ENCODE assay signal across 1 cellular context in genomic region chr19:2144190-2144589, GRCh38.
TF ChIP-seq lines count a peak whose summit lies in the region.

No MANE protein-coding gene starts in this region.

TF ChIP-seq in HepG2, 621 proteins besides CTCF, POLR2A, EP300 and RAD21:
- TF ChIP-seq ZBTB33 (CRISPR knock-in tag; IDR thresholded peaks at IDR 0.05) = peak; percentile 80
- TF ChIP-seq EZH2 (conservative IDR thresholded peaks at IDR 0.05; ENCODE audit: low read depth, low read length) = no peak
